Comparison of ENCODE assay signal across 8 cellular contexts in the genomic region with DNA sequence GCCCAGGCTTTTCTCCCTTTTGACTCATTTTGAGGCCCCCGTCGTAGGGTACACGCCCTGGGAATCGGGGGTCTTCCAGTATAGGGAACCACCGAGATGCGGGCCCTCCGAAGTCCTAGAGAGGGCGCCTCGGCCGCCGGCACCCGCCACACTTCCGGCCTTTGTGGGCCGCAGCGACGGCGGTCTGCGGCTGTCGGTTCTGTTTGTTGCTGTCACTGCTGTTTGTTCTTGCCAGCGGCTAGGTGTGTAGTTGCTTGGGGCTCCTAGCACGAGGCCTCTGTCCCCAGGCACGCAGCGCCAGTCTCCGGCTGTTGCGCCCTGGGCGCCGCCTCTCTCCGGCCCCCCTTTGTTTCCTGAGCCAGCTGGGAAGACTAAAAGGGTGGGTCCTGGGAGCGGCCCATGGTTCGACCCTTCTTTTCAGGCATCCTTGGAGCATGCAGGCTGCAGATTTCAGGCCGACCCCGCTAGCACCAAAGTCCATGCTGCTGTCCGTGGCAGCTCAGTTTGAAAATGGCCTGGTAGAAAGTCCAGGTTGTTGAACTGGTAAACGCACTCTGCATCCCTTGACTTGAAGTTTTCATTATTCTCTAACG. TPM values are rescaled to one million over a fixed set of nuclear protein-coding genes. Genes with fewer than 3 reads are reported as not detected.
A peak's percentile ranks its signal among the peaks of the same experiment; 100 is the strongest.
DNase-seq lines count a peak whose midpoint lies in the region; TF ChIP-seq lines count a peak whose summit lies in the region.

No MANE protein-coding gene starts in this region.

- H3K27ac ChIP-seq in 22Rv1 = no peak overlapping the region

- no peaks in the 10 kb centered on the region for H3K9me3 ChIP-seq in MG63

- in situ Hi-C loops in astrocyte of the spinal cord (cut with HindIII; ENCODE audit: low sequenced_read_pairs) = no loop called here

- TF ChIP-seq CTCF in 22Rv1 (IDR thresholded peaks at IDR 0.05) = peak; percentile 9; the same call in 1 of the 2 replicates
- peak; percentile 27 for TF ChIP-seq CTCF in astrocyte of the spinal cord (IDR thresholded peaks at IDR 0.05; ENCODE audit: low read depth, low read length)

- no peaks in the 10 kb centered on the region for H3K27me3 ChIP-seq in MG63

- H3K4me3 Mint-ChIP-seq in T-helper 2 cell treated with Interferon-gamma antibody and Interleukin-4, amounts not matched to agents 5 μg/mL and 100 μg/mL, for 36 hours = peak overlapping the region; percentile 82
- H3K4me3 Mint-ChIP-seq in immature natural killer cell = peak overlapping the region; percentile 76 to 85 (median 83)

- no peaks in the 10 kb centered on the region for H3K9me3 Mint-ChIP-seq in T-helper 2 cell treated with Interferon-gamma antibody and Interleukin-4, amounts not matched to agents 5 μg/mL and 100 μg/mL, for 36 hours
- H3K9me3 Mint-ChIP-seq in immature natural killer cell = no peaks in the 10 kb centered on the region

- no peaks in the 10 kb centered on the region for H3K36me3 Mint-ChIP-seq in T-helper 2 cell treated with Interferon-gamma antibody and Interleukin-4, amounts not matched to agents 5 μg/mL and 100 μg/mL, for 36 hours (ENCODE audit: low read depth)
- H3K36me3 Mint-ChIP-seq in immature natural killer cell = no peaks in the 10 kb centered on the region

- peak overlapping the region; percentile 88 for H3K27ac Mint-ChIP-seq in T-helper 2 cell treated with Interferon-gamma antibody and Interleukin-4, amounts not matched to agents 5 μg/mL and 100 μg/mL, for 36 hours
- H3K27ac Mint-ChIP-seq in immature natural killer cell = peak overlapping the region; percentile 85 to 97 (median 92)

- peak overlapping the region; percentile 39 for H3K4me3 ChIP-seq in astrocyte of the spinal cord (ENCODE audit: low read depth, low read length)
- no peak overlapping the region for H3K4me3 ChIP-seq in MG63

- no peaks in the 10 kb centered on the region for H3K36me3 ChIP-seq in MG63

- H3K4me1 Mint-ChIP-seq in T-helper 2 cell treated with Interferon-gamma antibody and Interleukin-4, amounts not matched to agents 5 μg/mL and 100 μg/mL, for 36 hours (ENCODE audit: low read depth) = peaks cover 17% of the 10 kb centered on the region
- H3K4me1 Mint-ChIP-seq in immature natural killer cell = peaks cover 16 to 22% of the 10 kb centered on the region in 2 donors

- DNase-seq in GM19240 (ENCODE audit: insufficient read length, low spot score) (peak; percentile 49), astrocyte of the spinal cord (ENCODE audit: low read depth, low spot score) (peak; percentile 27), immature natural killer cell (peak; percentile 85 to 88 (median 88)), SIG-M5 (lab: John Stamatoyannopoulos, UW) (no peak), MG63 (no peak)
- peak; percentile 62 for DNase-seq in T-helper 2 cell treated with Interferon-gamma antibody and Interleukin-4, amounts not matched to agents 5 μg/mL and 100 μg/mL, for 36 hours (ENCODE audit: low spot score)
- DNase-seq in stimulated activated CD4-positive, alpha-beta T cell treated with anti-CD3 and anti-CD28 coated beads, Interleukin-1b, Interleukin-23, amount 100 ng/mL, for 48 hours = peak; percentile 70

- peaks cover 3% of the 10 kb centered on the region for H3K27me3 Mint-ChIP-seq in T-helper 2 cell treated with Interferon-gamma antibody and Interleukin-4, amounts not matched to agents 5 μg/mL and 100 μg/mL, for 36 hours (ENCODE audit: low read depth)
- peaks cover 5 to 9% (median 7%) of the 10 kb centered on the region in 3 donors for H3K27me3 Mint-ChIP-seq in immature natural killer cell (ENCODE audit: low read depth in 3 of 3)

RNA-seq across cellular contexts. Expression of a gene that starts 17.8 kb away (rescaled TPM):
- 10 to 100 TPM; 14.4 to 48.9 (median 18.7) TPM for polyA plus RNA-seq in immature natural killer cell
- 8.6 and 14.5 TPM in 2 replicates for total RNA-seq in MG63 (2014; rRNA removed; shearing (Covaris generic); ENCODE audit: low replicate concordance)

RNA-seq across cellular contexts. Expression of a gene that starts 21.8 kb away (rescaled TPM):
- polyA plus RNA-seq in immature natural killer cell = not detected
- not detected in 2 replicates for total RNA-seq in MG63 (2014; rRNA removed; shearing (Covaris generic); ENCODE audit: low replicate concordance)

RNA-seq across cellular contexts. Expression of a gene that starts 51.9 kb away (rescaled TPM):
- polyA plus RNA-seq in immature natural killer cell = 1 to 10 TPM; 2.3 to 9.8 (median 4.0) TPM
- 3.6 and 6.3 TPM in 2 replicates for total RNA-seq in MG63 (2014; rRNA removed; shearing (Covaris generic); ENCODE audit: low replicate concordance)

Comparison
In these comparisons a context has a peak if more than half of its experiments do, and no peak if none do; other contexts are left out.
1. DNase-seq: peak in GM19240 (single experiment), T-helper 2 cell treated with Interferon-gamma antibody and Interleukin-4, amounts not matched to agents 5 μg/mL and 100 μg/mL, for 36 hours (single experiment), astrocyte of the spinal cord (single experiment), immature natural killer cell (3 of 3) and stimulated activated CD4-positive, alpha-beta T cell treated with anti-CD3 and anti-CD28 coated beads, Interleukin-1b, Interleukin-23, amount 100 ng/mL, for 48 hours (single experiment); none in SIG-M5 (single experiment) and MG63 (single experiment).